20 cellular contexts compared by ENCODE assay signal in genomic region chr20:40489886-40490285, GRCh38.
A peak's percentile ranks its signal among the peaks of the same experiment; 100 is the strongest.
DNase-seq lines count a peak whose midpoint lies in the region; ATAC-seq and TF ChIP-seq lines count a peak whose summit lies in the region.
"Had no signal": no experiment of that assay in that cellular context is flagged by ENCODE, and none has a peak within 500 bp of the region (broad histone marks: within the 10 kb centered on the region; RNA-seq: fewer than 3 reads in every experiment).

No MANE protein-coding gene starts in this region.

- no peaks in the 10 kb centered on the region for H3K9me3 Mint-ChIP-seq in GM23338
- H3K9me3 Mint-ChIP-seq: CD4-positive, alpha-beta T cell; stimulated activated naive B cell treated with anti-CD40 and anti-IgM and Interleukin-4, amounts not matched to agents 10 μg/mL and 1 μg/mL and 100 μg/mL, for 72 hours had no signal

- no peak overlapping the region for H3K9ac ChIP-seq in smooth muscle cell (ENCODE audit: low read depth)
- H3K9ac ChIP-seq: KMS-11 had no signal

- H3K9me3 ChIP-seq in smooth muscle cell (replicated peaks; ENCODE audit: low read depth): no peaks in the 10 kb centered on the region
- H3K9me3 ChIP-seq: body of pancreas, neutrophil had no signal

- H3K36me3 ChIP-seq in smooth muscle cell (ENCODE audit: low read depth) (no peaks in the 10 kb centered on the region), GM23338 (ENCODE audit: insufficient read depth) (no peaks in the 10 kb centered on the region)
- H3K36me3 ChIP-seq: neutrophil had no signal

- H3K27ac ChIP-seq in smooth muscle cell (ENCODE audit: low read depth): peak overlapping the region; percentile 65
- H3K27ac ChIP-seq in GM23338 (ENCODE audit: low read depth): no peak overlapping the region
- H3K27ac ChIP-seq: body of pancreas, dorsolateral prefrontal cortex, KMS-11, PC-9 had no signal

- no peaks in the 10 kb centered on the region for H3K4me1 Mint-ChIP-seq in GM23338
- H3K4me1 Mint-ChIP-seq: stimulated activated naive B cell treated with anti-CD40 and anti-IgM and Interleukin-4, amounts not matched to agents 10 μg/mL and 1 μg/mL and 100 μg/mL, for 72 hours had no signal

- no peaks in the 10 kb centered on the region for H4K20me1 ChIP-seq in smooth muscle cell (ENCODE audit: low read depth)
- H4K20me1 ChIP-seq in GM23338 (replicated peaks; ENCODE audit: insufficient read depth): no peaks in the 10 kb centered on the region

- no peak overlapping the region for H3K27ac Mint-ChIP-seq in GM23338
- H3K27ac Mint-ChIP-seq: CD4-positive, alpha-beta T cell; HFFc6; stimulated activated naive B cell treated with anti-CD40 and anti-IgM and Interleukin-4, amounts not matched to agents 10 μg/mL and 1 μg/mL and 100 μg/mL, for 72 hours; WTC11 had no signal

- H2AFZ ChIP-seq in smooth muscle cell (ENCODE audit: low read depth) (no peak overlapping the region), GM23338 (no peak overlapping the region)
- H2AFZ ChIP-seq: PC-9 had no signal

- peaks cover 3% of the 10 kb centered on the region for H3K27me3 Mint-ChIP-seq in GM23338 (ENCODE audit: insufficient read depth, low read depth, poor library complexity)

- intact Hi-C loops in sciatic nerve (cut with DNase I): no loop called here

- peak overlapping the region; percentile 39 for H3K4me2 ChIP-seq in smooth muscle cell
- no peak overlapping the region for H3K4me2 ChIP-seq in GM23338
- H3K4me2 ChIP-seq: KMS-11, PC-9 had no signal

- H3K36me3 Mint-ChIP-seq in GM23338 (ENCODE audit: low read depth): no peaks in the 10 kb centered on the region; the same call in 2 of the 3 replicates
- H3K36me3 Mint-ChIP-seq: stimulated activated naive B cell treated with anti-CD40 and anti-IgM and Interleukin-4, amounts not matched to agents 10 μg/mL and 1 μg/mL and 100 μg/mL, for 72 hours had no signal

- no peak for ATAC-seq in sciatic nerve
- no peak for ATAC-seq in GM23338
- no peak for ATAC-seq in GM21360 (IDR thresholded peaks at IDR 0.05; ENCODE audit: unreplicated experiment)
- ATAC-seq: body of pancreas; stimulated activated naive B cell treated with anti-CD40 and anti-IgM and Interleukin-4, amounts not matched to agents 10 μg/mL and 1 μg/mL and 100 μg/mL, for 72 hours; WTC11 had no signal

- 27% methylated on average over 2 of the region's 2 CpGs for WGBS in smooth muscle cell (ENCODE audit: low lambda C conversion rate)

- H3K79me2 ChIP-seq in smooth muscle cell (ENCODE audit: low read depth): no peaks in the 10 kb centered on the region
- H3K79me2 ChIP-seq in GM23338 (replicated peaks; ENCODE audit: insufficient read depth): no peaks in the 10 kb centered on the region

- H3F3A ChIP-seq in smooth muscle cell (ENCODE audit: low read depth): no peaks in the 10 kb centered on the region
- no peaks in the 10 kb centered on the region for H3F3A ChIP-seq in GM23338 (replicated peaks; ENCODE audit: low read depth)

- peaks cover 17% of the 10 kb centered on the region for H3K9me2 ChIP-seq in GM23338 (ENCODE audit: insufficient read depth)

- no peak overlapping the region for H3K4me3 ChIP-seq in fibroblast of mammary gland (ENCODE audit: control insufficient read depth, low read depth, low read length)
- H3K4me3 ChIP-seq in smooth muscle cell: no peak overlapping the region
- H3K4me3 ChIP-seq in GM23338: no peak overlapping the region
- H3K4me3 ChIP-seq: body of pancreas, dorsolateral prefrontal cortex, PC-9 had no signal

- H3K4me1 ChIP-seq in smooth muscle cell (ENCODE audit: low read depth) (peaks cover 6% of the 10 kb centered on the region), GM23338 (ENCODE audit: insufficient read depth) (no peaks in the 10 kb centered on the region)
- H3K4me1 ChIP-seq: body of pancreas had no signal

- in situ Hi-C loops in SK-MEL-5 (cut with HindIII; ENCODE audit: low pct_unique_long_range_greater_than_20kb, low sequenced_read_pairs): no loop called here

- DNase-seq in ELR (ENCODE audit: low read depth) (peak; percentile 86), SK-MEL-5 (ENCODE audit: low read depth, low spot score) (peak; percentile 59), fibroblast of mammary gland (ENCODE audit: low read depth) (peak; percentile 50), smooth muscle cell (lab: John Stamatoyannopoulos, UW; ENCODE audit: unreplicated experiment) (no peak), sciatic nerve (ENCODE audit: low spot score) (no peak), GM23338 (ENCODE audit: low spot score) (no peak)
- DNase-seq: activated effector memory CD4-positive, alpha-beta T cell treated with Interleukin-2 at 50 U/mL for 16 hours; body of pancreas; CD4-positive, alpha-beta T cell; dorsolateral prefrontal cortex; HFFc6; NCI-H1436; NCI-H510A treated with DMSO at 0.1 percent for 48 hours; small intestine; stimulated activated naive B cell treated with anti-CD40 and anti-IgM and Interleukin-4, amounts not matched to agents 10 μg/mL and 1 μg/mL and 100 μg/mL, for 72 hours had no signal

- H3K4me3 Mint-ChIP-seq in GM23338: no peak overlapping the region
- H3K4me3 Mint-ChIP-seq: CD4-positive, alpha-beta T cell; HFFc6; stimulated activated naive B cell treated with anti-CD40 and anti-IgM and Interleukin-4, amounts not matched to agents 10 μg/mL and 1 μg/mL and 100 μg/mL, for 72 hours; WTC11 had no signal

- H3K27me3 ChIP-seq in smooth muscle cell (ENCODE audit: low read depth) (no peaks in the 10 kb centered on the region), GM23338 (ENCODE audit: insufficient read depth) (no peaks in the 10 kb centered on the region)
- H3K27me3 ChIP-seq: body of pancreas, neutrophil had no signal

- TF ChIP-seq CTCF in fibroblast of mammary gland (conservative IDR thresholded peaks at IDR 0.05; ENCODE audit: control insufficient read depth, insufficient read depth, low read depth, low read length) (no peak), smooth muscle cell (IDR thresholded peaks at IDR 0.05; ENCODE audit: borderline replicate concordance, insufficient read depth, poor library complexity, severe bottlenecking) (no peak), GM23338 (conservative IDR thresholded peaks at IDR 0.05; ENCODE audit: low read depth in 2 of 2) (no peak)

TF ChIP-seq in GM23338, 12 proteins besides CTCF, POLR2A, EP300 and RAD21 (continues in another document):
- no peak for TF ChIP-seq JUNB (IDR thresholded peaks at IDR 0.05; ENCODE audit: unreplicated experiment)
- TF ChIP-seq EZH2phosphoT487 (IDR thresholded peaks at IDR 0.05; ENCODE audit: unreplicated experiment): no peak
- no peak for TF ChIP-seq EZH2 (IDR thresholded peaks at IDR 0.05; ENCODE audit: low read depth, unreplicated experiment)
- TF ChIP-seq ZNF114 (CRISPR knock-in tag; IDR thresholded peaks at IDR 0.05): no peak
- TF ChIP-seq STAT1 (IDR thresholded peaks at IDR 0.05; ENCODE audit: unreplicated experiment): no peak
- TF ChIP-seq, protein P1, sequence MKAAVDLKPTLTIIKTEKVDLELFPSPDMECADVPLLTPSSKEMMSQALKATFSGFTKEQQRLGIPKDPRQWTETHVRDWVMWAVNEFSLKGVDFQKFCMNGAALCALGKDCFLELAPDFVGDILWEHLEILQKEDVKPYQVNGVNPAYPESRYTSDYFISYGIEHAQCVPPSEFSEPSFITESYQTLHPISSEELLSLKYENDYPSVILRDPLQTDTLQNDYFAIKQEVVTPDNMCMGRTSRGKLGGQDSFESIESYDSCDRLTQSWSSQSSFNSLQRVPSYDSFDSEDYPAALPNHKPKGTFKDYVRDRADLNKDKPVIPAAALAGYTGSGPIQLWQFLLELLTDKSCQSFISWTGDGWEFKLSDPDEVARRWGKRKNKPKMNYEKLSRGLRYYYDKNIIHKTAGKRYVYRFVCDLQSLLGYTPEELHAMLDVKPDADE (IDR thresholded peaks at IDR 0.05): no peak

Comparison
In these comparisons a context has a peak if more than half of its experiments do, and no peak if none do; other contexts are left out.
1. DNase-seq: peak in ELR (single experiment), SK-MEL-5 (single experiment) and fibroblast of mammary gland (single experiment); none in smooth muscle cell (single experiment), sciatic nerve (single experiment) and GM23338 (single experiment).